13 cellular contexts compared by ENCODE assay signal in genomic region chr2:189297446-189297845, GRCh38.
DNase-seq lines count a peak whose midpoint lies in the region; ATAC-seq and TF ChIP-seq lines count a peak whose summit lies in the region.
"Had no signal": no experiment of that assay in that cellular context is flagged by ENCODE, and none has a peak within 500 bp of the region (broad histone marks: within the 10 kb centered on the region; RNA-seq: fewer than 3 reads in every experiment).

No MANE protein-coding gene starts in this region.

- CTCF ChIA-PET in HEK293T (lab: Yijun Ruan, JAX): no interaction called here

- no peaks in the 10 kb centered on the region for H3K27me3 ChIP-seq in brain microvascular endothelial cell (replicated peaks)
- H3K27me3 ChIP-seq: esophagus muscularis mucosa had no signal

- peak; percentile 72 for DNase-seq in EL
- DNase-seq in M059J (ENCODE audit: low read depth): peak; percentile 78
- peak; percentile 17 for DNase-seq in brain microvascular endothelial cell
- DNase-seq in osteocyte (ENCODE audit: extremely low spot score, unreplicated experiment): no peak
- DNase-seq in HEK293T (ENCODE audit: extremely low spot score): no peak
- DNase-seq: activated CD4-positive, CD25-positive, alpha-beta regulatory T cell treated with anti-CD3 and anti-CD28 coated beads, Interleukin-2, amount 50 U/mL, for 72 hours; lower lobe of right lung; SW 1271 had no signal

- H3K4me1 Mint-ChIP-seq in osteocyte (ENCODE audit: unreplicated experiment): peaks cover 50% of the 10 kb centered on the region

- no peaks in the 10 kb centered on the region for H3K36me3 ChIP-seq in brain microvascular endothelial cell (replicated peaks)
- H3K36me3 ChIP-seq: esophagus muscularis mucosa, lower lobe of right lung had no signal

- no peak overlapping the region for H3K4me3 Mint-ChIP-seq in osteocyte (ENCODE audit: unreplicated experiment)

- peak overlapping the region; percentile 37 for H3K27ac ChIP-seq in brain microvascular endothelial cell
- H3K27ac ChIP-seq: esophagus muscularis mucosa, lower lobe of right lung had no signal

- no peak for TF ChIP-seq CTCF in brain microvascular endothelial cell (IDR thresholded peaks at IDR 0.05; ENCODE audit: low read depth, low read length, missing control alignments)
- TF ChIP-seq CTCF in osteocyte (IDR thresholded peaks at IDR 0.05): no peak

- ATAC-seq in GM21390 (IDR thresholded peaks at IDR 0.05; ENCODE audit: unreplicated experiment) (no peak), GM19035 (IDR thresholded peaks at IDR 0.05; ENCODE audit: unreplicated experiment) (no peak)
- ATAC-seq: lower lobe of right lung, sciatic nerve had no signal

- peaks cover 2% of the 10 kb centered on the region for H3K36me3 Mint-ChIP-seq in osteocyte (ENCODE audit: unreplicated experiment)
- H3K36me3 Mint-ChIP-seq: CD4-positive, CD25-positive, alpha-beta regulatory T cell had no signal

- H3K4me3 ChIP-seq in brain microvascular endothelial cell (ENCODE audit: low read depth, low read length): no peak overlapping the region
- H3K4me3 ChIP-seq: esophagus muscularis mucosa, lower lobe of right lung had no signal

- peaks cover 6% of the 10 kb centered on the region for H3K9me3 Mint-ChIP-seq in osteocyte (ENCODE audit: unreplicated experiment)

- H3K27me3 Mint-ChIP-seq in osteocyte (ENCODE audit: unreplicated experiment): no peaks in the 10 kb centered on the region
- H3K27me3 Mint-ChIP-seq: CD4-positive, CD25-positive, alpha-beta regulatory T cell had no signal

- POLR2A ChIA-PET in HEK293T (lab: Yijun Ruan, JAX): no interaction called here

- H3K27ac Mint-ChIP-seq in osteocyte (ENCODE audit: unreplicated experiment): peak overlapping the region; percentile 73
- H3K27ac Mint-ChIP-seq: CD4-positive, CD25-positive, alpha-beta regulatory T cell had no signal

- in situ Hi-C loops in brain microvascular endothelial cell (cut with HindIII; ENCODE audit: low pct_ligation_motif_present, low sequenced_read_pairs): no loop called here

TF ChIP-seq in HEK293T, 16 proteins besides CTCF, POLR2A, EP300 and RAD21:
- TF ChIP-seq FOXA1 (IDR thresholded peaks at IDR 0.05): no peak
- TF ChIP-seq ELF4 (IDR thresholded peaks at IDR 0.05): no peak
- TF ChIP-seq LEF1 (IDR thresholded peaks at IDR 0.05; ENCODE audit: borderline replicate concordance): no peak
- no peak for TF ChIP-seq SP1 (IDR thresholded peaks at IDR 0.05)
TF ChIP-seq in HEK293T: peak in this region for 0.

Comparison
In these comparisons a context has a peak if more than half of its experiments do, and no peak if none do; other contexts are left out.
1. DNase-seq: peak in EL (single experiment), M059J (single experiment) and brain microvascular endothelial cell (single experiment); none in osteocyte (single experiment) and HEK293T (single experiment).